ENCODE assay signal across 15 cellular contexts in the genomic region with DNA sequence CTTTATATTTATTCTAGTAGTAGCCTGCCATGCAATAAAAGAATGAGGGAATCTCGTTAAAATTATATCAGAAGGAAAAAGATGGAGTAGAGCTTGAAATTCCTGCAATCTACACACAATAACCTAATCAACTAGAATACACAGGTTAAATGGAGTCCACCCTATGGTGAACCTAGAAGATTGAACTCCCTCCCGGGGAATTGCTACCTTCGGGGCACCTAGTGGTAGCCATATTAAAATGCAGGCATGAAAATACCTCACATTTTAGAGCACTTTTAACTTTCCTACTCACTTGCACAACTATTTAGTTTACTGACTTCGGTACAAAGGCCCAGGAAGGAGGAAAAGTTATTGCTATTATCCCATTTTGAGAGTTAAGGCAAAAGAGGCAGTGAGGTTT.
A peak's percentile ranks its signal among the peaks of the same experiment; 100 is the strongest.
DNase-seq lines count a peak whose midpoint lies in the region; ATAC-seq and TF ChIP-seq lines count a peak whose summit lies in the region.
"Had no signal": no experiment of that assay in that cellular context is flagged by ENCODE, and none has a peak within 500 bp of the region (broad histone marks: within the 10 kb centered on the region; RNA-seq: fewer than 3 reads in every experiment).

No MANE protein-coding gene starts in this region.

- ATAC-seq in Panc1 (no peak), GM19452 (IDR thresholded peaks at IDR 0.05; ENCODE audit: unreplicated experiment) (no peak)

- H3K4me3 ChIP-seq in Panc1 (ENCODE audit: low read depth in 2 of 2, low read length in 2 of 2): no peak overlapping the region
- no peak overlapping the region for H3K4me3 ChIP-seq in kidney epithelial cell (ENCODE audit: low read depth, low read length)
- no peak overlapping the region for H3K4me3 ChIP-seq in dorsolateral prefrontal cortex
- H3K4me3 ChIP-seq: HAP-1, SK-N-MC, suprapubic skin had no signal

- peaks cover 6% of the 10 kb centered on the region; the same call in 1 of the 2 replicates for H3K27me3 ChIP-seq in Panc1 (ENCODE audit: control insufficient read depth, insufficient read depth, low read length)
- H3K27me3 ChIP-seq in kidney epithelial cell (ENCODE audit: control insufficient read depth, insufficient read depth, low read length): no peaks in the 10 kb centered on the region
- peaks cover 0 to 7% (median 0%) of the 10 kb centered on the region in 45 donors for H3K27me3 ChIP-seq in dorsolateral prefrontal cortex

- POLR2A ChIA-PET in HEK293T (lab: Yijun Ruan, JAX) (no interaction called here), Panc1 (lab: Charles Lee) (no interaction called here)

- H3K27ac ChIP-seq in Panc1 (ENCODE audit: low read length): no peak overlapping the region
- no peak overlapping the region for H3K27ac ChIP-seq in dorsolateral prefrontal cortex
- H3K27ac ChIP-seq: epithelial cell of prostate, SK-N-MC, suprapubic skin had no signal

- H3K4me1 ChIP-seq in Panc1 (ENCODE audit: control insufficient read depth, insufficient read depth, low read length): no peaks in the 10 kb centered on the region
- H3K4me1 ChIP-seq: HAP-1, suprapubic skin had no signal

- intact Hi-C loops in Panc1 (cut with micrococcal nuclease; ENCODE audit: unreplicated experiment): no loop called here
- intact Hi-C loops in dorsolateral prefrontal cortex (cut with DNase I): no loop called here

- no TSS peak for BruUV-seq in Panc1 (replicated peaks; lab: Mats Ljungman, UMichigan)

- peak; percentile 22; the same call in 1 of the 2 replicates for TF ChIP-seq CTCF in Panc1 (IDR thresholded peaks at IDR 0.05)
- TF ChIP-seq CTCF in kidney epithelial cell (IDR thresholded peaks at IDR 0.05; ENCODE audit: insufficient read depth, low read length, poor library complexity, severe bottlenecking): peak; percentile 14
- TF ChIP-seq CTCF in dorsolateral prefrontal cortex (IDR thresholded peaks at IDR 0.05 in 54 of 56, conservative IDR thresholded peaks at IDR 0.05 in 2 of 56; ENCODE audit: low read depth in 1 of 56, partially characterized antibody in 56 of 56): no peak

- no peaks in the 10 kb centered on the region for H3K36me3 ChIP-seq in Panc1 (ENCODE audit: control insufficient read depth, insufficient read depth, low read length)
- no peaks in the 10 kb centered on the region for H3K36me3 ChIP-seq in kidney epithelial cell (ENCODE audit: control insufficient read depth, insufficient read depth, low read length)
- H3K36me3 ChIP-seq: HAP-1, suprapubic skin had no signal

- DNase-seq in ELR (ENCODE audit: low read depth) (peak; percentile 18), HEK293T (ENCODE audit: extremely low spot score) (peak; percentile 47), Panc1 (ENCODE audit: low read depth, low spot score) (no peak), kidney epithelial cell (ENCODE audit: low read depth) (no peak), hippocampal formation (lab: John Stamatoyannopoulos, UW) (no peak), dorsolateral prefrontal cortex (no peak)
- no peak for DNase-seq in activated effector memory CD4-positive, alpha-beta T cell treated with Interleukin-2 at 50 U/mL for 16 hours
- DNase-seq: amniotic stem cell, NCI-H1048, retina had no signal

- in situ Hi-C loops in Panc1 (cut with HindIII; ENCODE audit: low pct_unique_long_range_greater_than_20kb, low sequenced_read_pairs): no loop called here

- CTCF ChIA-PET in HEK293T (lab: Yijun Ruan, JAX): interaction anchor here (0.6 kb wide), 1 partner anchor 16 kb away, joined by 3 read pairs; no protein-coding TSS in a partner anchor
- CTCF ChIA-PET in Panc1 (lab: Charles Lee): interaction anchor here (0.6 kb wide), 1 partner anchor 16 kb away, joined by 3 read pairs; no protein-coding TSS in a partner anchor

- H3K9me3 ChIP-seq in Panc1 (ENCODE audit: control insufficient read depth, insufficient read depth, low read depth, low read length): no peaks in the 10 kb centered on the region
- H3K9me3 ChIP-seq: HAP-1, suprapubic skin had no signal

TF ChIP-seq in HEK293T, 16 proteins besides CTCF, POLR2A, EP300 and RAD21:
- TF ChIP-seq CTBP1 (IDR thresholded peaks at IDR 0.05; ENCODE audit: borderline replicate concordance): no peak

Comparison
In these comparisons a context has a peak if more than half of its experiments do, and no peak if none do; other contexts are left out.
1. DNase-seq: peak in ELR (single experiment) and HEK293T (single experiment); none in Panc1 (single experiment), kidney epithelial cell (single experiment), activated effector memory CD4-positive, alpha-beta T cell treated with Interleukin-2 at 50 U/mL for 16 hours (single experiment), hippocampal formation (0 of 2) and dorsolateral prefrontal cortex (0 of 10).
2. CTCF ChIP-seq: peak in Panc1 (single experiment) and kidney epithelial cell (single experiment); none in dorsolateral prefrontal cortex (0 of 56).